ENCODE assay signal across 8 cellular contexts in genomic region chr17:48002208-48002919, GRCh38. TPM values are rescaled to one million over a fixed set of nuclear protein-coding genes. Genes with fewer than 3 reads are reported as not detected.
A peak's percentile ranks its signal among the peaks of the same experiment; 100 is the strongest.
DNase-seq lines count a peak whose midpoint lies in the region; ATAC-seq, FAIRE-seq and TF ChIP-seq lines count a peak whose summit lies in the region.

No MANE protein-coding gene starts in this region.

- CTCF ChIA-PET in activated CD8-positive, alpha-beta T cell treated with anti-CD3 and anti-CD28 coated beads, Interleukin-2, amount 10 ng/mL, durations not matched to agents 7 days and 5 days (lab: Charles Lee), result interaction anchor here (1.0 to 5.7 kb wide), 5 partner anchors 9 to 55 kb away, joined by 3 to 30 read pairs (median 7); partner anchors contain the start of gene CDK5RAP3

- H3K4me1 Mint-ChIP-seq in activated CD8-positive, alpha-beta T cell treated with anti-CD3 and anti-CD28 coated beads, Interleukin-2, amount 10 ng/mL, durations not matched to agents 7 days and 5 days (ENCODE audit: low read depth), result peaks cover 15% of the 10 kb centered on the region

- TF ChIP-seq EP300 in sigmoid colon (IDR thresholded peaks at IDR 0.05), result no peak

- FAIRE-seq in TTC549 (lab: Jason Lieb, UNC), result peak; percentile 98

- no peaks in the 10 kb centered on the region for H3K27me3 ChIP-seq in Loucy (ENCODE audit: insufficient read depth, low read length, poor library complexity, severe bottlenecking)
- H3K27me3 ChIP-seq in heart right ventricle, result peaks cover 0 to 3% (median 0%) of the 10 kb centered on the region in 7 donors
- peaks cover 0 to 2% (median 0%) of the 10 kb centered on the region in 3 donors for H3K27me3 ChIP-seq in sigmoid colon

- no peak overlapping the region for H3K27ac Mint-ChIP-seq in activated CD8-positive, alpha-beta T cell treated with anti-CD3 and anti-CD28 coated beads, Interleukin-2, amount 10 ng/mL, durations not matched to agents 7 days and 5 days

- no peaks in the 10 kb centered on the region for H3K36me3 Mint-ChIP-seq in activated CD8-positive, alpha-beta T cell treated with anti-CD3 and anti-CD28 coated beads, Interleukin-2, amount 10 ng/mL, durations not matched to agents 7 days and 5 days (ENCODE audit: low read depth)

- no peaks in the 10 kb centered on the region for H3K79me2 ChIP-seq in Loucy (ENCODE audit: insufficient read depth, low read length)

- ATAC-seq in heart right ventricle (peak; percentile 38 to 89 (median 76)), HG03439 (IDR thresholded peaks at IDR 0.05; ENCODE audit: unreplicated experiment) (no peak)
- ATAC-seq in activated CD8-positive, alpha-beta T cell treated with anti-CD3 and anti-CD28 coated beads, Interleukin-2, amount 10 ng/mL, durations not matched to agents 7 days and 5 days, result no peak

- POLR2A ChIA-PET in activated CD8-positive, alpha-beta T cell treated with anti-CD3 and anti-CD28 coated beads, Interleukin-2, amount 10 ng/mL, durations not matched to agents 7 days and 5 days (lab: Charles Lee), result no interaction called here

- H3F3A ChIP-seq in Loucy (ENCODE audit: low read depth), result no peaks in the 10 kb centered on the region

- no peaks in the 10 kb centered on the region for H4K20me1 ChIP-seq in Loucy (ENCODE audit: insufficient read depth, low read length, poor library complexity, severe bottlenecking)

- intact Hi-C loops in heart right ventricle (cut with DNase I), result no loop called here
- intact Hi-C loops in sigmoid colon (cut with DNase I), result no loop called here

- H3K4me2 ChIP-seq in Loucy (ENCODE audit: low read depth, low read length, poor library complexity, severe bottlenecking), result peak overlapping the region; percentile 33

- 45 to 65% methylated on average over 5 of the region's 5 CpGs for WGBS in heart right ventricle, 2 donors
- 49 to 53% methylated on average over 5 of the region's 5 CpGs for WGBS in sigmoid colon, 2 donors

- peak overlapping the region; percentile 25 for H3K9ac ChIP-seq in Loucy (ENCODE audit: low read depth, low read length, poor library complexity, severe bottlenecking)

- peak overlapping the region in 7 of 10 donors; percentile 35 to 90 (median 54) for H3K27ac ChIP-seq in heart right ventricle
- peak overlapping the region; percentile 40 to 64 (median 55) for H3K27ac ChIP-seq in sigmoid colon

- no peak overlapping the region for H3K4me3 Mint-ChIP-seq in activated CD8-positive, alpha-beta T cell treated with anti-CD3 and anti-CD28 coated beads, Interleukin-2, amount 10 ng/mL, durations not matched to agents 7 days and 5 days

- no peaks in the 10 kb centered on the region for H3K9me2 ChIP-seq in Loucy (replicated peaks; ENCODE audit: low read depth, low read length)

- peak overlapping the region; percentile 83 for H2AFZ ChIP-seq in Loucy (ENCODE audit: low read length)

- TF ChIP-seq POLR2A in sigmoid colon (IDR thresholded peaks at IDR 0.05), result no peak

- H3K4me1 ChIP-seq in Loucy (ENCODE audit: insufficient read depth, low read length, poor library complexity, severe bottlenecking) (peaks cover 32% of the 10 kb centered on the region), heart right ventricle (peaks cover 0 to 71% (median 15%) of the 10 kb centered on the region in 9 donors), sigmoid colon (peaks cover 0 to 22% (median 13%) of the 10 kb centered on the region in 4 donors)

- no peaks in the 10 kb centered on the region for H3K9me3 Mint-ChIP-seq in activated CD8-positive, alpha-beta T cell treated with anti-CD3 and anti-CD28 coated beads, Interleukin-2, amount 10 ng/mL, durations not matched to agents 7 days and 5 days (ENCODE audit: insufficient read depth)

- no peak overlapping the region for H3K4me3 ChIP-seq in Loucy (ENCODE audit: low read length, poor library complexity, severe bottlenecking)
- no peak overlapping the region for H3K4me3 ChIP-seq in heart right ventricle
- no peak overlapping the region for H3K4me3 ChIP-seq in sigmoid colon

- DNase-seq in GDM1 (lab: John Stamatoyannopoulos, UW) (peak; percentile 60), heart right ventricle (no peak), sigmoid colon (no peak), NCI-H2029 treated with DMSO at 0.1 percent for 48 hours (lab: John Stamatoyannopoulos, UW) (no peak)
- DNase-seq in activated CD8-positive, alpha-beta T cell treated with anti-CD3 and anti-CD28 coated beads, Interleukin-2, amount 10 ng/mL, durations not matched to agents 7 days and 5 days, result no peak

- no peaks in the 10 kb centered on the region for H3K36me3 ChIP-seq in Loucy (ENCODE audit: insufficient read depth, low read length)
- no peaks in the 10 kb centered on the region for H3K36me3 ChIP-seq in heart right ventricle
- no peaks in the 10 kb centered on the region for H3K36me3 ChIP-seq in sigmoid colon

- TF ChIP-seq CTCF in Loucy (conservative IDR thresholded peaks at IDR 0.05; ENCODE audit: low read length) (no peak), heart right ventricle (IDR thresholded peaks at IDR 0.05) (no peak), sigmoid colon (IDR thresholded peaks at IDR 0.05) (no peak)

- H3K9me3 ChIP-seq in Loucy (ENCODE audit: insufficient read depth, low read depth, low read length) (no peaks in the 10 kb centered on the region), heart right ventricle (no peaks in the 10 kb centered on the region), sigmoid colon (no peaks in the 10 kb centered on the region)

- peaks cover 35% of the 10 kb centered on the region for H3K27me3 Mint-ChIP-seq in activated CD8-positive, alpha-beta T cell treated with anti-CD3 and anti-CD28 coated beads, Interleukin-2, amount 10 ng/mL, durations not matched to agents 7 days and 5 days (ENCODE audit: low read depth)

RNA-seq across cellular contexts. Expression of gene CDK5RAP3, which starts 31.5 kb away (rescaled TPM):
- total RNA-seq in heart right ventricle (10 to 100 TPM; 44.0 to 71.2 (median 62.3) TPM), sigmoid colon (100 to 1,000 TPM in 1 of 4 donors, 10 to 100 TPM in 3; 68.5 to 168 (median 73.0) TPM)
- polyA plus RNA-seq in heart right ventricle (100 to 1,000 TPM in 1 of 2 donors, 10 to 100 TPM in 1; 69.9 to 143 TPM), sigmoid colon (100 to 1,000 TPM in 1 of 3 donors, 10 to 100 TPM in 2; 43.5 to 200 (median 49.9) TPM)
- 100 to 1,000 TPM; 186 to 196 TPM for total RNA-seq in activated CD8-positive, alpha-beta T cell treated with anti-CD3 and anti-CD28 coated beads, Interleukin-2, amount 10 ng/mL, durations not matched to agents 7 days and 5 days

RNA-seq across cellular contexts. Expression of gene COPZ2, which starts 35.2 kb away (rescaled TPM):
- total RNA-seq in heart right ventricle, result 10 to 100 TPM; 45.3 to 67.3 (median 60.7) TPM
- polyA plus RNA-seq in heart right ventricle, result 10 to 100 TPM; 17.5 to 54.1 TPM
- total RNA-seq in sigmoid colon, result 10 to 100 TPM; 52.3 to 64.0 (median 58.9) TPM
- 10 to 100 TPM in 1 of 3 donors, 1 to 10 TPM in 2; 5.5 to 19.2 (median 6.9) TPM for polyA plus RNA-seq in sigmoid colon
- 1 to 10 TPM; 5.1 to 5.5 TPM for total RNA-seq in activated CD8-positive, alpha-beta T cell treated with anti-CD3 and anti-CD28 coated beads, Interleukin-2, amount 10 ng/mL, durations not matched to agents 7 days and 5 days

RNA-seq across cellular contexts. Expression of gene PRR15L, which starts 44.7 kb away (rescaled TPM):
- total RNA-seq in heart right ventricle, result not detected
- not detected for polyA plus RNA-seq in heart right ventricle
- total RNA-seq in sigmoid colon, result under 1 TPM in 1 of 4 donors, not detected in 3; 0.36 TPM
- polyA plus RNA-seq in sigmoid colon, result 100 to 1,000 TPM; 211 to 334 (median 290) TPM
- total RNA-seq in activated CD8-positive, alpha-beta T cell treated with anti-CD3 and anti-CD28 coated beads, Interleukin-2, amount 10 ng/mL, durations not matched to agents 7 days and 5 days, result not detected

RNA-seq across cellular contexts. Expression of gene NFE2L1, which starts 45.8 kb away (rescaled TPM):
- total RNA-seq in heart right ventricle (1,000 to 10,000 TPM in 1 of 10 donors, 100 to 1,000 TPM in 9; 443 to 1,033 (median 704) TPM), sigmoid colon (100 to 1,000 TPM; 126 to 174 (median 141) TPM)
- polyA plus RNA-seq in heart right ventricle (100 to 1,000 TPM; 108 to 251 TPM), sigmoid colon (100 to 1,000 TPM in 1 of 3 donors, 10 to 100 TPM in 2; 44.4 to 134 (median 61.5) TPM)
- total RNA-seq in activated CD8-positive, alpha-beta T cell treated with anti-CD3 and anti-CD28 coated beads, Interleukin-2, amount 10 ng/mL, durations not matched to agents 7 days and 5 days, result 10 to 100 TPM; 44.1 to 50.7 TPM

Comparison
In these comparisons a context has a peak if more than half of its experiments do, and no peak if none do; other contexts are left out.
1. ATAC-seq: peak in heart right ventricle (8 of 8); none in HG03439 (single experiment) and activated CD8-positive, alpha-beta T cell treated with anti-CD3 and anti-CD28 coated beads, Interleukin-2, amount 10 ng/mL, durations not matched to agents 7 days and 5 days (single experiment).
2. RNA of gene COPZ2, which starts 35.2 kb away (total RNA-seq): 45.3 to 67.3 TPM in heart right ventricle and 52.3 to 64.0 TPM in sigmoid colon; 5.1 to 5.5 TPM in activated CD8-positive, alpha-beta T cell treated with anti-CD3 and anti-CD28 coated beads, Interleukin-2, amount 10 ng/mL, durations not matched to agents 7 days and 5 days; every median in the first group is over 4 times any median in the second.